18 cellular contexts compared by ENCODE assay signal in the genomic region with DNA sequence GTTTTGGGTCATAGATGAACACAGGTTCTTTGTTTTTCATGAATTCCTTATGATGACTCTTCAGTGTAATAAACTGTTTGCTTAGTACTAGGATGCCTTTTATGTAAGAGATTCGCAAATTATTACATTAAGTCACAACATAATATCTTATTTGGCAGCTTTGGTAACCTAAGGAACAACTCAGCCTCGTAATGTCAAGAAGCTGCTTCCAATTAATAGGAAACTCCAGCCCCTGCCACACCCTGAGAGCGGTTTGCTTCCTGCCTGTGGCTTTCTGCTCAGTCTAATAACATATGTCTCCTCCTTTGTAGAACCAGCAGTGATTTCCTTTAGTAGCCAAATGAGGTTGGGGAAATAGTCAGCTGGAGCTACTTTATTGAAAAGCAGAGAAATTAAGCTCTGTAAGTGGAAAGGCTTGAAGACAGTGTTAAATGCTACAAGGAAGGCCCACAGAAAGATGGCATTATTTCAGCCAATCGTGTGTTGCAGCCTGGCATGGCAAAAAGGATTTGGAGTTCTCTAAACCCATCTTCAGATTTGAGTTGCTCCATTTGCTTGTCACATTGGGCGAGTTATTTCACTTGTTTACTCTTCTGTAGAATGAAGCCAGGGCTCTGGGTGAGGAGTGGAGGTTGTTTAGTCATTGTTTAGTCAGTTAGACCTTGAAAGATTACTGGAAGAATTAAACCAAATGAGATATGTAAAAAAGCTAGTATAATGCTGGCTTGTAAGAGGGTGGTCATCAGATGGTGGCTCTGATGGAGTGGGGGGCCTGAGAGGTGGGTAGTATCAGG. TPM values are rescaled to one million over a fixed set of nuclear protein-coding genes. Genes with fewer than 3 reads are reported as not detected.
DNase-seq lines count a peak whose midpoint lies in the region; ATAC-seq and TF ChIP-seq lines count a peak whose summit lies in the region.
"Had no signal": no experiment of that assay in that cellular context is flagged by ENCODE, and none has a peak within 500 bp of the region (broad histone marks: within the 10 kb centered on the region; RNA-seq: fewer than 3 reads in every experiment).

No MANE protein-coding gene starts in this region.

- dilution Hi-C loops in IMR-90 (cut with HindIII; ENCODE audit: low sequenced_read_pairs, unreplicated experiment) = no loop called here

- 0 out of 2 replicates have a peak overlapping the region, but pooled peaks have one; percentile 4 for H3K23ac ChIP-seq in IMR-90 (ENCODE audit: low read depth, low read length)
- H3K23ac ChIP-seq in mesenchymal stem cell (ENCODE audit: low read length in 2 of 2) = no peak overlapping the region

- no peak overlapping the region for H2AK5ac ChIP-seq in IMR-90 (ENCODE audit: low read depth, low read length)
- no peak overlapping the region for H2AK5ac ChIP-seq in mesenchymal stem cell (ENCODE audit: low read length, severe bottlenecking)

- no peaks in the 10 kb centered on the region for H3K36me3 ChIP-seq in BJ (ENCODE audit: control insufficient read depth, insufficient read depth, low read length)
- peaks cover 22% of the 10 kb centered on the region for H3K36me3 ChIP-seq in IMR-90 (ENCODE audit: control insufficient read depth, insufficient read depth, low read length)
- peaks cover 9 to 10% of the 10 kb centered on the region in 2 donors for H3K36me3 ChIP-seq in esophagus (ENCODE audit: control insufficient read depth in 2 of 2, insufficient read depth in 2 of 2, low read length in 1 of 2)
- peaks cover 16 to 65% of the 10 kb centered on the region in 2 experiments for H3K36me3 ChIP-seq in mesenchymal stem cell (ENCODE audit: control insufficient read depth in 1 of 2, insufficient read depth in 2 of 2, low read depth in 1 of 2, low read length in 2 of 2)

- peak; percentile 75 for ATAC-seq in IMR-90 (ENCODE audit: low read depth)
- ATAC-seq: activated naive CD8-positive, alpha-beta T cell treated with anti-CD3 and anti-CD28 coated beads, Interleukin-2, amount 50 U/mL, for 24 hours; natural killer cell; psoas muscle had no signal

- no CpG with 5 or more reads among the region's 5 CpGs for WGBS in IMR-90 (ENCODE audit: extremely low coverage in 2 of 2, insufficient read length in 1 of 2), 2 experiments
- 58 to 69% methylated on average over 5 of the region's 5 CpGs for WGBS in esophagus, 2 donors
- 92% methylated on average over 4 of the region's 5 CpGs for WGBS in mesenchymal stem cell

- H3K27me3 ChIP-seq in BJ (ENCODE audit: control insufficient read depth, insufficient read depth, low read length) (no peaks in the 10 kb centered on the region), IMR-90 (ENCODE audit: control insufficient read depth, insufficient read depth, low read length) (no peaks in the 10 kb centered on the region), esophagus (ENCODE audit: control insufficient read depth in 1 of 2, insufficient read depth in 2 of 2, low read length in 2 of 2) (no peaks in the 10 kb centered on the region), mesenchymal stem cell (ENCODE audit: control insufficient read depth in 1 of 2, insufficient read depth in 1 of 2, low read length in 2 of 2) (no peaks in the 10 kb centered on the region)

- H3K4ac ChIP-seq in IMR-90 (ENCODE audit: low read depth, low read length) (no peak overlapping the region), mesenchymal stem cell (ENCODE audit: low read depth in 1 of 2, low read length in 2 of 2) (no peak overlapping the region)

- TF ChIP-seq RAD21 in IMR-90 (IDR thresholded peaks at IDR 0.05; ENCODE audit: low read length) = no peak

- H2AFZ ChIP-seq in IMR-90 (replicated peaks; ENCODE audit: low read length, poor library complexity) = no peak overlapping the region
- no peak overlapping the region for H2AFZ ChIP-seq in mesenchymal stem cell (ENCODE audit: low read depth, low read length)

- H3K4me3 ChIP-seq in BJ (ENCODE audit: low read depth, low read length) (no peak overlapping the region), IMR-90 (ENCODE audit: insufficient read depth, low read depth, low read length) (no peak overlapping the region), esophagus (ENCODE audit: low read depth in 1 of 2, low read length in 2 of 2) (no peak overlapping the region), mesenchymal stem cell (ENCODE audit: insufficient read depth in 1 of 2, low read depth in 1 of 2, low read length in 2 of 2) (no peak overlapping the region)
- H3K4me3 ChIP-seq: psoas muscle had no signal

- DNase-seq in BJ (ENCODE audit: low read depth) (peak; percentile 69), IMR-90 (peak; percentile 51), mesenchymal stem cell (peak; percentile 33), T-helper 9 cell (no peak), cortex of kidney (lab: John Stamatoyannopoulos, UW) (no peak), C1 segment of cervical spinal cord (lab: John Stamatoyannopoulos, UW) (no peak)
- DNase-seq in activated CD8-positive, alpha-beta memory T cell treated with anti-CD3 and anti-CD28 coated beads for 24 hours = no peak
- DNase-seq: activated CD4-positive, alpha-beta T cell treated with anti-CD3 and anti-CD28 coated beads for 48 hours; activated naive CD8-positive, alpha-beta T cell treated with anti-CD3 and anti-CD28 coated beads, Interleukin-2, amount 50 U/mL, for 24 hours; activated T-cell treated with anti-CD3 and anti-CD28 coated beads, Interleukin-2, amount 50 U/mL, for 48 hours; erythroblast; GOT3; natural killer cell; NCI-H1436 treated with DMSO at 0.1 percent for 48 hours; psoas muscle; Right ventricle myocardium superior; T1000 had no signal

- no peak overlapping the region for H2BK20ac ChIP-seq in IMR-90 (ENCODE audit: low read depth, low read length)

- POLR2A ChIA-PET in BJ (lab: Charles Lee) = no interaction called here
- POLR2A ChIA-PET in IMR-90 (lab: Charles Lee; ENCODE audit: unreplicated experiment) = no interaction called here

- H3K18ac ChIP-seq in IMR-90 (ENCODE audit: low read depth, low read length) (no peak overlapping the region), mesenchymal stem cell (ENCODE audit: low read depth in 1 of 2, low read length in 2 of 2) (no peak overlapping the region)

- TF ChIP-seq POLR2A in IMR-90 (IDR thresholded peaks at IDR 0.05; ENCODE audit: low read depth, low read length) = no peak

- CTCF ChIA-PET in BJ (lab: Yijun Ruan, JAX) (interaction anchor here (1.0 to 1.7 kb wide), 3 partner anchors 13 to 153 kb away, joined by 3 to 9 read pairs (median 3); a partner anchor contains a TSS), IMR-90 (lab: Yijun Ruan, JAX) (interaction anchor here (0.5 to 1.2 kb wide), 3 partner anchors 24 to 224 kb away, joined by 3 to 4 read pairs (median 4); no protein-coding TSS in a partner anchor)

- H3K9me3 ChIP-seq in IMR-90 (ENCODE audit: control insufficient read depth, insufficient read depth, low read length) = no peaks in the 10 kb centered on the region
- no peaks in the 10 kb centered on the region for H3K9me3 ChIP-seq in esophagus (ENCODE audit: control insufficient read depth in 2 of 2, insufficient read depth in 1 of 2, low read depth in 1 of 2, low read length in 1 of 2)
- no peaks in the 10 kb centered on the region for H3K9me3 ChIP-seq in mesenchymal stem cell (ENCODE audit: control insufficient read depth, low read length)
- H3K9me3 ChIP-seq: psoas muscle had no signal

- H2BK120ac ChIP-seq in IMR-90 (ENCODE audit: low read depth, low read length) = no peak overlapping the region
- H2BK120ac ChIP-seq in mesenchymal stem cell (ENCODE audit: low read depth, low read length) = no peak overlapping the region

- H3K14ac ChIP-seq in IMR-90 (replicated peaks; ENCODE audit: low read depth, low read length) = no peak overlapping the region
- H3K14ac ChIP-seq in mesenchymal stem cell (ENCODE audit: low read length in 2 of 2) = no peak overlapping the region

- H4K8ac ChIP-seq in IMR-90 (ENCODE audit: low read depth in 2 of 2, low read length in 2 of 2) (no peak overlapping the region; a peak in 1 of 4 replicates), mesenchymal stem cell (ENCODE audit: low read length) (peak overlapping the region; percentile 50)

- in situ Hi-C loops in IMR-90 (cut with MboI; ENCODE audit: low sequenced_read_pairs) = no loop called here

- H3K9ac ChIP-seq in IMR-90 (ENCODE audit: low read depth, low read length) (no peak overlapping the region), mesenchymal stem cell (ENCODE audit: low read length) (peak overlapping the region; percentile 51)

- H3K56ac ChIP-seq in IMR-90 (ENCODE audit: extremely low read depth, insufficient read depth, low read length) = no peak overlapping the region

- H3K4me2 ChIP-seq in IMR-90 (ENCODE audit: low read depth, low read length) (no peak overlapping the region), mesenchymal stem cell (ENCODE audit: low read length, poor library complexity, severe bottlenecking) (no peak overlapping the region)

- no peak overlapping the region for H2AK9ac ChIP-seq in IMR-90 (replicated peaks; ENCODE audit: low read depth, low read length, poor library complexity)

- H3K9me1 ChIP-seq in IMR-90 (ENCODE audit: insufficient read depth, low read length) = peaks cover 7% of the 10 kb centered on the region; the same call in 1 of the 2 replicates

- H4K91ac ChIP-seq in IMR-90 (ENCODE audit: insufficient read depth, low read depth, low read length) (no peak overlapping the region), mesenchymal stem cell (ENCODE audit: low read length) (no peak overlapping the region)

- intact Hi-C loops in IMR-90 (cut with micrococcal nuclease) = loop anchor here (5.0 kb wide), 2 partner anchors 86 to 261 kb away; no protein-coding TSS in a partner anchor

- H2BK12ac ChIP-seq in mesenchymal stem cell (ENCODE audit: low read length in 2 of 2) = peak overlapping the region in 1 of 2 experiments; percentile 33

- H3K27ac ChIP-seq in IMR-90 (ENCODE audit: insufficient read depth, low read length) (peak overlapping the region; percentile 33; the same call in 1 of the 2 replicates), esophagus (ENCODE audit: low read depth in 2 of 2, low read length in 1 of 2) (peak overlapping the region; percentile 18 to 77), mesenchymal stem cell (ENCODE audit: low read length, poor library complexity, severe bottlenecking) (no peak overlapping the region)
- H3K27ac ChIP-seq: psoas muscle had no signal

- H4K5ac ChIP-seq in IMR-90 (ENCODE audit: low read depth, low read length) = no peak overlapping the region

- BruUV-seq in IMR-90 (replicated peaks; lab: Mats Ljungman, UMichigan) = no TSS peak

- no peak for TF ChIP-seq CTCF in BJ (IDR thresholded peaks at IDR 0.05; ENCODE audit: insufficient read depth, low read depth, low read length)
- TF ChIP-seq CTCF in IMR-90 (conservative IDR thresholded peaks at IDR 0.05; ENCODE audit: low read depth, low read length) = no peak

- H4K20me1 ChIP-seq in IMR-90 (ENCODE audit: insufficient read depth, low read length) = 0 out of 2 replicates have a peak, but pooled peaks cover 5% of the 10 kb centered on the region

- H3K79me1 ChIP-seq in IMR-90 (ENCODE audit: low read depth in 1 of 2, low read length in 2 of 2) = peaks cover 16 to 29% of the 10 kb centered on the region in 2 experiments
- H3K79me1 ChIP-seq in mesenchymal stem cell (replicated peaks; ENCODE audit: low read length, poor library complexity, severe bottlenecking) = peaks cover 22% of the 10 kb centered on the region

- peaks cover 9% of the 10 kb centered on the region for H3K4me1 ChIP-seq in IMR-90 (ENCODE audit: control insufficient read depth, insufficient read depth, low read length)
- no peaks in the 10 kb centered on the region for H3K4me1 ChIP-seq in esophagus (ENCODE audit: control insufficient read depth in 2 of 2, insufficient read depth in 2 of 2, low read length in 1 of 2)
- peaks cover 1% of the 10 kb centered on the region for H3K4me1 ChIP-seq in mesenchymal stem cell (ENCODE audit: control insufficient read depth, insufficient read depth, low read depth, low read length)
- H3K4me1 ChIP-seq: psoas muscle had no signal

- H2BK15ac ChIP-seq in IMR-90 (ENCODE audit: low read depth, low read length) = no peak overlapping the region
- H2BK15ac ChIP-seq in mesenchymal stem cell (ENCODE audit: low read depth, poor library complexity, severe bottlenecking) = no peak overlapping the region

- H2BK5ac ChIP-seq in IMR-90 (ENCODE audit: low read depth, low read length, poor library complexity, severe bottlenecking) = peak overlapping the region; percentile 34
- H2BK5ac ChIP-seq in mesenchymal stem cell (ENCODE audit: low read depth, low read length, poor library complexity, severe bottlenecking) = no peak overlapping the region

RNA-seq across cellular contexts. Expression of a gene that starts 54.1 kb away (rescaled TPM):
- polyA plus RNA-seq in BJ (2011; rRNA removed) = 14.2 and 18.2 TPM in 2 replicates
- polyA minus RNA-seq in BJ (2011; rRNA and poly(A)+ RNA removed) = 12.0 and 16.2 TPM in 2 replicates
- total RNA-seq in IMR-90 (2012; rRNA removed) = 33.6 and 50.9 TPM in 2 replicates
- 14.1 and 15.7 TPM in 2 replicates for polyA plus RNA-seq in IMR-90 (2012; rRNA removed)
- polyA plus RNA-seq in IMR-90 (2012; cell fraction: cytosol; rRNA removed) = 3.9 and 6.2 TPM in 2 replicates
- 3.0 and 23.7 TPM in 2 replicates for polyA plus RNA-seq in IMR-90 (2012; cell fraction: nucleus; rRNA removed; ENCODE audit: low replicate concordance)
- polyA plus RNA-seq in esophagus = 10 to 100 TPM; 11.5 to 14.9 TPM
- polyA plus RNA-seq in mesenchymal stem cell (2013, experiment 1 of 2) = 14.2 TPM
- polyA plus RNA-seq in mesenchymal stem cell (2013, experiment 2 of 2) = 14.5 TPM

Comparison
In these comparisons a context has a peak if more than half of its experiments do, and no peak if none do; other contexts are left out.
1. DNase-seq: peak in BJ (single experiment), IMR-90 (single experiment) and mesenchymal stem cell (single experiment); none in activated CD8-positive, alpha-beta memory T cell treated with anti-CD3 and anti-CD28 coated beads for 24 hours (single experiment), T-helper 9 cell (single experiment), cortex of kidney (single experiment) and C1 segment of cervical spinal cord (0 of 14).